8 cellular contexts compared by ENCODE assay signal in the genomic region with DNA sequence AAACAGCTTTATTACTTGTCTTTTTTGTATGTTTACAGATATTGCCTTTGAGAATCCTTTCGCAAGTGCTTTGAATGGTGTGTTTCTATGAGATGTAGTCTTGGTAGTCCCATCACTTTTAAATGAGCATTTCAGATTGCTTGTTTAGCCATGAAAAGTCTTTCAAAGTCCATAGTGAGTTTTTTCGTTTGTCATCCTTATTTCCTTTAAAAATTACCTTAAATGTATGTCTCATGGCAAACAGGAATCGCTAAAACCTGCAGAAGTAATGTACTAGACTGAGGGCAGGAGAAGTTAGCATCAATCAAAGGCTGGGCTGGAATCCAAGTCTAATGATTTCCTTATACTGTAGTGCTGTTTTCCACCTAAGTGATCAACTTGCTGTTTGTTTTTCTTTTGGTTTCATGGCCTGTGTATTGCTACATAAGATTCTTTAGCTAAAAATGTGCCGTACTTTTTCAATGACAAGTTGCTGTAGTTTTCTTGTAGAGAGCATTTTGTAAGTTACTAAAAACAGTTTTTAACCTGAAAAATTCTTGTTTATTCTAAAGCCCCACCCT. TPM values are rescaled to one million over a fixed set of nuclear protein-coding genes. Genes with fewer than 3 reads are reported as not detected.
DNase-seq lines count a peak whose midpoint lies in the region; ATAC-seq and TF ChIP-seq lines count a peak whose summit lies in the region.

No MANE protein-coding gene starts in this region.

- H2BK120ac ChIP-seq in H9 (ENCODE audit: low read depth, low read length, poor library complexity, severe bottlenecking), result no peak overlapping the region

- H3K79me2 ChIP-seq in H9 (ENCODE audit: insufficient read depth, low read length), result peaks cover 23% of the 10 kb centered on the region

- H2BK12ac ChIP-seq in H9 (ENCODE audit: insufficient read length, low read depth, low read length), result no peak overlapping the region

- ATAC-seq in thoracic aorta (ENCODE audit: insufficient number of reproducible peaks, low FRiP score, low read depth) (no peak), GM21447 (IDR thresholded peaks at IDR 0.05; ENCODE audit: unreplicated experiment) (no peak), HG02970 (IDR thresholded peaks at IDR 0.05; ENCODE audit: low FRiP score, unreplicated experiment) (no peak), HG03432 (IDR thresholded peaks at IDR 0.05; ENCODE audit: unreplicated experiment) (no peak)

- H3K36me3 Mint-ChIP-seq in H9 (ENCODE audit: insufficient read depth in 1 of 3, low read depth in 3 of 3), result peaks cover 28 to 46% (median 39%) of the 10 kb centered on the region in 3 experiments; a peak in 6 of 7 replicates
- H3K36me3 Mint-ChIP-seq in activated CD4-positive, alpha-beta memory T cell treated with anti-CD3 and anti-CD28 coated beads for 36 hours, result peaks cover 29% of the 10 kb centered on the region

- H3K9me3 ChIP-seq in H9 (ENCODE audit: control insufficient read depth, low read depth, low read length), result no peaks in the 10 kb centered on the region
- no peaks in the 10 kb centered on the region for H3K9me3 ChIP-seq in iPS-18a (ENCODE audit: control insufficient read depth, low read depth, low read length)
- H3K9me3 ChIP-seq in thoracic aorta, result no peaks in the 10 kb centered on the region

- H3K4me1 ChIP-seq in H9 (ENCODE audit: insufficient read depth, low read length), result peaks cover 2% of the 10 kb centered on the region; the same call in 1 of the 2 replicates
- peaks cover 14% of the 10 kb centered on the region for H3K4me1 ChIP-seq in iPS-18a (ENCODE audit: control insufficient read depth, low read depth, low read length)
- H3K4me1 ChIP-seq in thoracic aorta (ENCODE audit: control insufficient read depth in 1 of 2, low read depth in 2 of 2), result peaks cover 7 to 9% of the 10 kb centered on the region in 2 donors

- no peak overlapping the region for H2AK5ac ChIP-seq in H9 (ENCODE audit: insufficient read length, low read length)

- H3K4me1 Mint-ChIP-seq in H9, result peaks cover 25 to 28% of the 10 kb centered on the region in 2 experiments
- peaks cover 21% of the 10 kb centered on the region for H3K4me1 Mint-ChIP-seq in activated CD4-positive, alpha-beta memory T cell treated with anti-CD3 and anti-CD28 coated beads for 36 hours (ENCODE audit: low read depth)

- H3K36me3 ChIP-seq in iPS-18a (ENCODE audit: control insufficient read depth, low read depth, low read length) (peaks cover 37% of the 10 kb centered on the region), thoracic aorta (no peaks in the 10 kb centered on the region)

- no peak for TF ChIP-seq CTCF in C4-2B (conservative IDR thresholded peaks at IDR 0.05)
- TF ChIP-seq CTCF in H9 (conservative IDR thresholded peaks at IDR 0.05), result no peak
- TF ChIP-seq CTCF in thoracic aorta (IDR thresholded peaks at IDR 0.05), result no peak

- H3K27me3 ChIP-seq in H9 (ENCODE audit: insufficient read depth, low read length) (no peaks in the 10 kb centered on the region), iPS-18a (ENCODE audit: control insufficient read depth, insufficient read depth, low read length) (no peaks in the 10 kb centered on the region), thoracic aorta (replicated peaks; ENCODE audit: insufficient read depth) (no peaks in the 10 kb centered on the region)

- H2BK20ac ChIP-seq in H9 (ENCODE audit: low read depth, low read length, poor library complexity, severe bottlenecking), result no peak overlapping the region

- POLR2A ChIA-PET in activated CD4-positive, alpha-beta memory T cell treated with anti-CD3 and anti-CD28 coated beads for 36 hours (lab: Charles Lee), result interaction anchor here (1.0 to 1.3 kb wide), 3 partner anchors 9 to 59 kb away, joined by 3 to 5 read pairs (median 3); no protein-coding TSS in a partner anchor

- no peak for DNase-seq in H9
- DNase-seq in activated CD4-positive, alpha-beta memory T cell treated with anti-CD3 and anti-CD28 coated beads for 36 hours, result no peak
- DNase-seq in thoracic aorta (ENCODE audit: low spot score), result no peak

- H3K27ac ChIP-seq in C4-2B (peak overlapping the region; percentile 81), H9 (ENCODE audit: insufficient read length, low read depth, low read length) (no peak overlapping the region), iPS-18a (ENCODE audit: low read length) (peak overlapping the region; percentile 91), thoracic aorta (no peak overlapping the region)

- H3K9ac ChIP-seq in H9 (ENCODE audit: extremely low read depth, insufficient read length, low read length), result peak overlapping the region; percentile 91
- peak overlapping the region; percentile 95 for H3K9ac ChIP-seq in iPS-18a (ENCODE audit: low read length)

- no peak overlapping the region for H3T11ph ChIP-seq in H9 (ENCODE audit: low read length)

- H2BK15ac ChIP-seq in H9 (ENCODE audit: low read depth, low read length), result no peak overlapping the region

- H2BK5ac ChIP-seq in H9 (ENCODE audit: insufficient read length, low read length), result no peak overlapping the region

- no peak overlapping the region for H3K4ac ChIP-seq in H9 (ENCODE audit: low read depth, low read length)

- peak overlapping the region; percentile 99 to 100 (median 100); a peak in 6 of 7 replicates for H3K27ac Mint-ChIP-seq in H9
- peak overlapping the region; percentile 93 for H3K27ac Mint-ChIP-seq in activated CD4-positive, alpha-beta memory T cell treated with anti-CD3 and anti-CD28 coated beads for 36 hours

- no CpG with 5 or more reads among the region's 4 CpGs for WGBS in H9 (ENCODE audit: extremely low coverage, insufficient read length, low lambda C conversion rate)

- H3K4me3 ChIP-seq in iPS-18a (ENCODE audit: low read length), result peak overlapping the region; percentile 90
- peak overlapping the region; percentile 82 for H3K4me3 ChIP-seq in thoracic aorta

- H3K14ac ChIP-seq in H9 (ENCODE audit: insufficient read depth, low read length), result no peak overlapping the region

- H3K27me3 Mint-ChIP-seq in H9 (ENCODE audit: low read depth), result no peaks in the 10 kb centered on the region
- H3K27me3 Mint-ChIP-seq in activated CD4-positive, alpha-beta memory T cell treated with anti-CD3 and anti-CD28 coated beads for 36 hours, result no peaks in the 10 kb centered on the region

- peaks cover 6% of the 10 kb centered on the region for H3K79me1 ChIP-seq in H9 (ENCODE audit: insufficient read depth, low read depth, low read length, poor library complexity, severe bottlenecking)

- no peak overlapping the region for H4K5ac ChIP-seq in H9 (ENCODE audit: insufficient read length, low read depth, low read length)

- H3K56ac ChIP-seq in H9 (ENCODE audit: insufficient read length, low read depth, low read length), result no peak overlapping the region

- no peak overlapping the region for H3K23ac ChIP-seq in H9 (ENCODE audit: insufficient read length, low read depth, low read length)

- H3K4me2 ChIP-seq in H9 (ENCODE audit: insufficient read depth, insufficient read length, low read length), result peak overlapping the region; percentile 89

- H3K23me2 ChIP-seq in H9 (ENCODE audit: insufficient read length, low read depth, low read length, poor library complexity, severe bottlenecking), result peaks cover 11% of the 10 kb centered on the region

- no peaks in the 10 kb centered on the region for H4K20me1 ChIP-seq in H9 (ENCODE audit: control insufficient read depth, insufficient read depth, insufficient read length)

- no peak overlapping the region for H4K91ac ChIP-seq in H9 (ENCODE audit: insufficient read length, low read depth, low read length)

- H2AFZ ChIP-seq in H9 (ENCODE audit: low read length), result no peak overlapping the region

- H3K9me3 Mint-ChIP-seq in H9, result peaks cover 0 to 2% of the 10 kb centered on the region in 2 experiments; a peak in 1 of 5 replicates
- no peaks in the 10 kb centered on the region for H3K9me3 Mint-ChIP-seq in activated CD4-positive, alpha-beta memory T cell treated with anti-CD3 and anti-CD28 coated beads for 36 hours

- intact Hi-C loops in activated CD4-positive, alpha-beta memory T cell treated with anti-CD3 and anti-CD28 coated beads for 36 hours (cut with micrococcal nuclease), result loop anchor here (5.0 kb wide), 2 partner anchors 654 to 691 kb away; a partner anchor contains a TSS

- H3K4me3 Mint-ChIP-seq in H9, result peak overlapping the region; percentile 100
- peak overlapping the region; percentile 98 for H3K4me3 Mint-ChIP-seq in activated CD4-positive, alpha-beta memory T cell treated with anti-CD3 and anti-CD28 coated beads for 36 hours

- H4K8ac ChIP-seq in H9 (replicated peaks; ENCODE audit: insufficient read length, low read depth, low read length), result no peak overlapping the region

- CTCF ChIA-PET in activated CD4-positive, alpha-beta memory T cell treated with anti-CD3 and anti-CD28 coated beads for 36 hours (lab: Charles Lee), result interaction anchor here (0.6 to 0.7 kb wide), 2 partner anchors 567 to 845 kb away, joined by 3 read pairs; a partner anchor contains a TSS

- H3K18ac ChIP-seq in H9 (ENCODE audit: insufficient read length, low read depth, low read length), result no peak overlapping the region

RNA-seq across cellular contexts. Expression of a gene that starts 1.1 kb away (rescaled TPM):
- total RNA-seq in H9 (2021) (262 and 291 TPM in 2 replicates), thoracic aorta (1 to 10 TPM; 3.5 to 4.9 TPM)
- total RNA-seq in activated CD4-positive, alpha-beta memory T cell treated with anti-CD3 and anti-CD28 coated beads for 36 hours, result 100 to 1,000 TPM; 135 to 141 TPM

Comparison
In these comparisons a context has a peak if more than half of its experiments do, and no peak if none do; other contexts are left out.
1. H3K27ac ChIP-seq: peak in C4-2B (single experiment) and iPS-18a (single experiment); none in H9 (single experiment) and thoracic aorta (0 of 2).
2. RNA of a gene that starts 1.1 kb away (total RNA-seq): 262 to 291 TPM in H9 and 135 to 141 TPM in activated CD4-positive, alpha-beta memory T cell treated with anti-CD3 and anti-CD28 coated beads for 36 hours; 3.5 to 4.9 TPM in thoracic aorta; every median in the first group is over 10 times any median in the second.